ENCODE assay signal across 8 cellular contexts in the genomic region with DNA sequence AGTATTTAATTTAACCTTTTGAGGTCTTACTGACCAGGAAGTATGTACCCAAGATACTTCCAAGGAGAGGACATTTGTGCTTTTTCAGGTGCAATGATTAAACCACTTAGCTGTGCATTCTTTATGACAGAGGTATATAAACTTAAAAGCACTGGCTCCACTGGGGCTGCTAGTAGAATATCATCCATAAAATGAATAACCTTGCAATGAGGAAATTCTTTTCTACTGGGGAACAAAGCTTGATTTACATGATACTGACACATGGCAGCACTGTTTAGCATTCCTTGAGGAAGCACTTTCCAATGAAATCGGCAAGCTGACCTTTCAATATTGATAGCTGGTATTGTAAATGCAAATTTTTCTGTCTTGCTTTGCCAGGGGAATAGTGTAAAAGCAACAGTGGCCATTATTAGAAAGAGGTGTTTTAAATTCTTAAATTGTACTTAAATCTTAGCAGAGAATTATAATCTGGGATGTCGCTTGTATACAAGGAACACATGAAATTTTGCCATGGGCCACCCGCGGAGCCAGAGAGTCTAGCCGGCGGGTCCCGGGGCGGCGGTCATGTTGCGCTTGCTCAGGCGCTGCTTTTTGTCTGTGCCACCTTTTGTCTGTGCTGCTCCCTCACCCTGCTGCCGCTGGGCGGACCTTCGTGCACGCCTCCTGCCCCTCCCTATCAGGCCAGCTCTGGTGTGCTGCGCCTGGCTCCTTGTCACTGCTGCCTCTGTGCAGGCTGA. TPM values are rescaled to one million over a fixed set of nuclear protein-coding genes. Genes with fewer than 3 reads are reported as not detected.
DNase-seq lines count a peak whose midpoint lies in the region; ATAC-seq and TF ChIP-seq lines count a peak whose summit lies in the region.

No MANE protein-coding gene starts in this region.

- H3K9me3 ChIP-seq in BE2C, result no peaks in the 10 kb centered on the region
- peaks cover 0 to 6% of the 10 kb centered on the region in 2 donors for H3K9me3 ChIP-seq in duodenal mucosa (ENCODE audit: control insufficient read depth in 1 of 2, low read length in 2 of 2)
- no peaks in the 10 kb centered on the region for H3K9me3 ChIP-seq in lower lobe of right lung

- ATAC-seq in GM19372 (IDR thresholded peaks at IDR 0.05; ENCODE audit: low read depth, unreplicated experiment), result peak; percentile 100
- ATAC-seq in HG03442 (IDR thresholded peaks at IDR 0.05; ENCODE audit: unreplicated experiment), result peak; percentile 99
- peak; percentile 97 to 99 for ATAC-seq in lower lobe of right lung

- POLR2A ChIA-PET in activated CD4-positive, alpha-beta memory T cell treated with anti-CD3 and anti-CD28 coated beads for 36 hours (lab: Charles Lee), result interaction anchor here (0.9 kb wide), 1 partner anchor 9 kb away, joined by 3 read pairs; no protein-coding TSS in a partner anchor

- intact Hi-C loops in activated CD4-positive, alpha-beta memory T cell treated with anti-CD3 and anti-CD28 coated beads for 36 hours (cut with micrococcal nuclease), result loop anchor here (1.0 kb wide), 1 partner anchor 37 kb away; a partner anchor contains a TSS
- intact Hi-C loops in lower lobe of right lung (cut with DNase I), result no loop called here

- H3K36me3 Mint-ChIP-seq in activated CD4-positive, alpha-beta memory T cell treated with anti-CD3 and anti-CD28 coated beads for 36 hours, result no peaks in the 10 kb centered on the region

- H3K4me1 ChIP-seq in BE2C (peaks cover 8% of the 10 kb centered on the region), duodenal mucosa (ENCODE audit: control insufficient read depth in 1 of 2, insufficient read depth in 2 of 2, low read length in 2 of 2) (peaks cover 4 to 12% of the 10 kb centered on the region in 2 donors), lower lobe of right lung (peaks cover 11% of the 10 kb centered on the region)

- peaks cover 7% of the 10 kb centered on the region for H3K4me1 Mint-ChIP-seq in activated CD4-positive, alpha-beta memory T cell treated with anti-CD3 and anti-CD28 coated beads for 36 hours (ENCODE audit: low read depth)

- TF ChIP-seq CTCF in BE2C (IDR thresholded peaks at IDR 0.05; ENCODE audit: low read depth, low read length), result peak; percentile 37
- peak; percentile 29 for TF ChIP-seq CTCF in lower lobe of right lung (IDR thresholded peaks at IDR 0.05)

- H3K27ac ChIP-seq in duodenal mucosa (ENCODE audit: low read depth, low read length) (no peak overlapping the region), lower lobe of right lung (no peak overlapping the region)

- no peaks in the 10 kb centered on the region for H3K27me3 Mint-ChIP-seq in activated CD4-positive, alpha-beta memory T cell treated with anti-CD3 and anti-CD28 coated beads for 36 hours

- H3K9ac ChIP-seq in duodenal mucosa (ENCODE audit: low read depth in 1 of 2, low read length in 2 of 2), result peak overlapping the region in 1 of 2 donors; percentile 12

- H3K36me3 ChIP-seq in BE2C, result no peaks in the 10 kb centered on the region
- peaks cover 0 to 5% of the 10 kb centered on the region in 2 donors for H3K36me3 ChIP-seq in duodenal mucosa (ENCODE audit: control insufficient read depth in 1 of 2, insufficient read depth in 2 of 2, low read length in 2 of 2)
- H3K36me3 ChIP-seq in lower lobe of right lung, result no peaks in the 10 kb centered on the region

- DNase-seq in BE2C (peak; percentile 91), NCI-H526 treated with DMSO at 0.1 percent for 48 hours (lab: John Stamatoyannopoulos, UW) (peak; percentile 76), lower lobe of right lung (peak; percentile 83)
- DNase-seq in activated CD4-positive, alpha-beta memory T cell treated with anti-CD3 and anti-CD28 coated beads for 36 hours, result peak; percentile 83
- peak; percentile 46 for DNase-seq in stimulated activated CD8-positive, alpha-beta memory T cell treated with anti-CD3 and anti-CD28 coated beads, Interleukin-15, amount 100 ng/mL, for 1 hour (ENCODE audit: low read depth)

- peak overlapping the region; percentile 59 for H3K4me3 ChIP-seq in BE2C (ENCODE audit: low read depth, low read length)
- peak overlapping the region; percentile 40 to 53 for H3K4me3 ChIP-seq in duodenal mucosa (ENCODE audit: low read depth in 1 of 2, low read length in 2 of 2)
- H3K4me3 ChIP-seq in lower lobe of right lung, result peak overlapping the region; percentile 38

- no peak overlapping the region for H3K27ac Mint-ChIP-seq in activated CD4-positive, alpha-beta memory T cell treated with anti-CD3 and anti-CD28 coated beads for 36 hours

- peak overlapping the region; percentile 45 for H3K4me3 Mint-ChIP-seq in activated CD4-positive, alpha-beta memory T cell treated with anti-CD3 and anti-CD28 coated beads for 36 hours

- H3K9me3 Mint-ChIP-seq in activated CD4-positive, alpha-beta memory T cell treated with anti-CD3 and anti-CD28 coated beads for 36 hours, result no peaks in the 10 kb centered on the region

- CTCF ChIA-PET in activated CD4-positive, alpha-beta memory T cell treated with anti-CD3 and anti-CD28 coated beads for 36 hours (lab: Charles Lee), result interaction anchor here (0.7 to 2.6 kb wide), 6 partner anchors 9 to 37 kb away, joined by 3 to 13 read pairs (median 4); a partner anchor contains a TSS

- H3K27me3 ChIP-seq in BE2C (no peaks in the 10 kb centered on the region), duodenal mucosa (ENCODE audit: control insufficient read depth in 1 of 2, insufficient read depth in 2 of 2, low read length in 2 of 2) (no peaks in the 10 kb centered on the region), lower lobe of right lung (ENCODE audit: low read depth) (no peaks in the 10 kb centered on the region)

RNA-seq across cellular contexts. Expression of a gene that starts 20.9 kb away (rescaled TPM):
- polyA plus RNA-seq in BE2C (2012; ENCODE audit: insufficient read depth, insufficient read length, low read depth), result 4.8 TPM
- 10 to 100 TPM; 53.1 to 53.9 TPM for total RNA-seq in activated CD4-positive, alpha-beta memory T cell treated with anti-CD3 and anti-CD28 coated beads for 36 hours
- total RNA-seq in lower lobe of right lung, result 24.2 TPM

RNA-seq across cellular contexts. Expression of a gene that starts 37.0 kb away (rescaled TPM):
- polyA plus RNA-seq in BE2C (2012; ENCODE audit: insufficient read depth, insufficient read length, low read depth), result 23.5 TPM
- total RNA-seq in activated CD4-positive, alpha-beta memory T cell treated with anti-CD3 and anti-CD28 coated beads for 36 hours, result 10 to 100 TPM; 58.3 to 60.3 TPM
- total RNA-seq in lower lobe of right lung, result 23.8 TPM
